Comparison of ENCODE assay signal across 2 cellular contexts in genomic region chr3:53744351-53744750, GRCh38.
TF ChIP-seq lines count a peak whose summit lies in the region.

No MANE protein-coding gene starts in this region.

TF ChIP-seq in SK-N-SH, 30 proteins besides CTCF, POLR2A, EP300 and RAD21 (continued from another document):
- TF ChIP-seq IRF3 (IDR thresholded peaks at IDR 0.05; ENCODE audit: low read depth, low read length) (no peak), TAF1 (IDR thresholded peaks at IDR 0.05; ENCODE audit: borderline replicate concordance, low read depth, low read length) (no peak), TCF12 (IDR thresholded peaks at IDR 0.05) (no peak), FOXM1 (IDR thresholded peaks at IDR 0.05; ENCODE audit: low read depth) (no peak), FOSL2 (IDR thresholded peaks at IDR 0.05; ENCODE audit: borderline replicate concordance, low read depth) (no peak), GABPA (IDR thresholded peaks at IDR 0.05; ENCODE audit: low read depth) (no peak), PBX3 (IDR thresholded peaks at IDR 0.05) (no peak), SIN3A (IDR thresholded peaks at IDR 0.05; ENCODE audit: borderline replicate concordance, low read depth, low read length) (no peak), USF2 (IDR thresholded peaks at IDR 0.05; ENCODE audit: borderline replicate concordance, low read depth, low read length) (no peak), CHD2 (IDR thresholded peaks at IDR 0.05; ENCODE audit: low read length, partially characterized antibody) (no peak), NRF1 (IDR thresholded peaks at IDR 0.05; ENCODE audit: low read depth, low read length) (no peak), EZH2phosphoT487 (IDR thresholded peaks at IDR 0.05; ENCODE audit: borderline replicate concordance, low read depth) (no peak), ELF1 (IDR thresholded peaks at IDR 0.05) (no peak)

TF ChIP-seq in SK-N-SH treated with all-trans-retinoic acid at 6 μM for 48 hours, 23 proteins besides CTCF, POLR2A, EP300 and RAD21 (continued from another document):
- TF ChIP-seq CSRNP3 (CRISPR knock-in tag; IDR thresholded peaks at IDR 0.05) (no peak), ZC3H10 (CRISPR knock-in tag; IDR thresholded peaks at IDR 0.05) (no peak), CREB5 (CRISPR knock-in tag; IDR thresholded peaks at IDR 0.05; ENCODE audit: low read depth) (no peak), POU6F1 (CRISPR knock-in tag; IDR thresholded peaks at IDR 0.05; ENCODE audit: borderline replicate concordance, low read depth) (no peak)
